ENCODE assay signal across 16 cellular contexts in the genomic region with DNA sequence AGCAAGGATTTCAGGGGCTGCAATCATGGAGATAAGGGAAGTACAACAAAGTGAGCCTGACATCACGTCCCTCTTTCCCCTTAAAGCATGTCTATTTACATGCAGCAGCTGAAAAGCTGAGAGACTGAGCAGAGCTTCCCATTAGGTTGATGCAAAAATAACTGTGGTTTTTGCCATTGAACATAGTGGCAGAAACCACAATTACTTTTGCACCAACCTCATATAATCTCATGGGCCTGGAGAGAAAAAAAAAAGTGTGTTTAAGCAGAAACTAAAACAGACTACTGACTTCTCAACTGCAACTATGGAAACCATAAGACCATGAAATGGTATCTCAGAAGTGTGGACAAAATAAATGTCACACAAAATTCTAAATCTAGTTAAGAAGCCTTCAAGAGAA. TPM values are rescaled to one million over a fixed set of nuclear protein-coding genes. Genes with fewer than 3 reads are reported as not detected.
DNase-seq lines count a peak whose midpoint lies in the region; ATAC-seq, FAIRE-seq and TF ChIP-seq lines count a peak whose summit lies in the region.
"Had no signal": no experiment of that assay in that cellular context is flagged by ENCODE, and none has a peak within 500 bp of the region (broad histone marks: within the 10 kb centered on the region; RNA-seq: fewer than 3 reads in every experiment).

No MANE protein-coding gene starts in this region.

- H3K27ac ChIP-seq in foreskin keratinocyte, result no peak overlapping the region
- H3K27ac ChIP-seq in pancreas, result peak overlapping the region in 2 of 4 donors; percentile 62 to 76
- no peak overlapping the region for H3K27ac ChIP-seq in WERI-Rb-1
- H3K27ac ChIP-seq: cardiac muscle cell had no signal

- FAIRE-seq in pancreas (lab: Jason Lieb, UNC), result no peak

- no peak overlapping the region for H3K4me3 Mint-ChIP-seq in activated T-cell treated with anti-CD3 and anti-CD28 coated beads, Interleukin-2, amount 50 U/mL, for 24 hours
- peak overlapping the region; percentile 72 to 74 for H3K4me3 Mint-ChIP-seq in stimulated activated naive B cell treated with anti-CD40 and anti-IgM and Interleukin-4, amounts not matched to agents 10 μg/mL and 1 μg/mL and 100 μg/mL, for 72 hours

- H3K4me3 ChIP-seq in pancreas (no peak overlapping the region), WERI-Rb-1 (ENCODE audit: low read depth, low read length) (no peak overlapping the region)
- H3K4me3 ChIP-seq: cardiac muscle cell, mucosa of descending colon had no signal

- H3K9me3 ChIP-seq in pancreas (no peaks in the 10 kb centered on the region), WERI-Rb-1 (ENCODE audit: severe bottlenecking) (no peaks in the 10 kb centered on the region)
- H3K9me3 ChIP-seq: mucosa of descending colon had no signal

- peaks cover 15% of the 10 kb centered on the region for H3K4me1 ChIP-seq in foreskin keratinocyte
- peaks cover 45 to 54% (median 49%) of the 10 kb centered on the region in 3 donors for H3K4me1 ChIP-seq in pancreas

- H3K36me3 ChIP-seq in pancreas (peaks cover 0 to 21% (median 6%) of the 10 kb centered on the region in 3 donors), WERI-Rb-1 (peaks cover 58% of the 10 kb centered on the region)

- H3K36me3 Mint-ChIP-seq in activated T-cell treated with anti-CD3 and anti-CD28 coated beads, Interleukin-2, amount 50 U/mL, for 24 hours (ENCODE audit: low read depth), result peaks cover 89% of the 10 kb centered on the region
- H3K36me3 Mint-ChIP-seq in stimulated activated naive B cell treated with anti-CD40 and anti-IgM and Interleukin-4, amounts not matched to agents 10 μg/mL and 1 μg/mL and 100 μg/mL, for 72 hours, result peaks cover 48 to 70% of the 10 kb centered on the region in 2 donors

- no peaks in the 10 kb centered on the region for H3K27me3 Mint-ChIP-seq in activated T-cell treated with anti-CD3 and anti-CD28 coated beads, Interleukin-2, amount 50 U/mL, for 24 hours
- no peaks in the 10 kb centered on the region for H3K27me3 Mint-ChIP-seq in stimulated activated naive B cell treated with anti-CD40 and anti-IgM and Interleukin-4, amounts not matched to agents 10 μg/mL and 1 μg/mL and 100 μg/mL, for 72 hours

- H3K27ac Mint-ChIP-seq in activated T-cell treated with anti-CD3 and anti-CD28 coated beads, Interleukin-2, amount 50 U/mL, for 24 hours, result peak overlapping the region; percentile 10
- peak overlapping the region; percentile 97 for H3K27ac Mint-ChIP-seq in stimulated activated naive B cell treated with anti-CD40 and anti-IgM and Interleukin-4, amounts not matched to agents 10 μg/mL and 1 μg/mL and 100 μg/mL, for 72 hours

- peak; percentile 11 to 14 for ATAC-seq in stimulated activated naive B cell treated with anti-CD40 and anti-IgM and Interleukin-4, amounts not matched to agents 10 μg/mL and 1 μg/mL and 100 μg/mL, for 72 hours (replicated peaks)
- ATAC-seq in foreskin keratinocyte (no peak), pancreas (no peak)
- ATAC-seq: mucosa of descending colon had no signal

- intact Hi-C loops in pancreas (cut with DNase I), result loop anchor here in 1 of 3 donors (5.0 to 10.0 kb wide), 2 partner anchors 69 to 397 kb away; no protein-coding TSS in a partner anchor

- no peaks in the 10 kb centered on the region for H3K27me3 ChIP-seq in foreskin keratinocyte
- no peaks in the 10 kb centered on the region for H3K27me3 ChIP-seq in pancreas
- H3K27me3 ChIP-seq in WERI-Rb-1 (ENCODE audit: insufficient read depth, low read depth, severe bottlenecking), result no peaks in the 10 kb centered on the region
- H3K27me3 ChIP-seq: cardiac muscle cell had no signal

- peaks cover 66% of the 10 kb centered on the region for H3K4me1 Mint-ChIP-seq in activated T-cell treated with anti-CD3 and anti-CD28 coated beads, Interleukin-2, amount 50 U/mL, for 24 hours (ENCODE audit: low read depth)
- H3K4me1 Mint-ChIP-seq in stimulated activated naive B cell treated with anti-CD40 and anti-IgM and Interleukin-4, amounts not matched to agents 10 μg/mL and 1 μg/mL and 100 μg/mL, for 72 hours, result peaks cover 72 to 94% of the 10 kb centered on the region in 2 donors

- H3K9me3 Mint-ChIP-seq in activated T-cell treated with anti-CD3 and anti-CD28 coated beads, Interleukin-2, amount 50 U/mL, for 24 hours, result no peaks in the 10 kb centered on the region
- H3K9me3 Mint-ChIP-seq in stimulated activated naive B cell treated with anti-CD40 and anti-IgM and Interleukin-4, amounts not matched to agents 10 μg/mL and 1 μg/mL and 100 μg/mL, for 72 hours, result peaks cover 7 to 8% of the 10 kb centered on the region in 2 donors

- no peak for TF ChIP-seq CTCF in foreskin keratinocyte (conservative IDR thresholded peaks at IDR 0.05)
- TF ChIP-seq CTCF in pancreas (IDR thresholded peaks at IDR 0.05), result no peak
- TF ChIP-seq CTCF in WERI-Rb-1 (IDR thresholded peaks at IDR 0.05; ENCODE audit: low read depth, low read length), result no peak

- DNase-seq in activated T-cell treated with anti-CD3 and anti-CD28 coated beads, Interleukin-2, amount 50 U/mL, for 24 hours, result no peak
- DNase-seq in activated T-cell treated with anti-CD3 and anti-CD28 coated beads, Interleukin-2, amount 50 U/mL, for 1 hour, result no peak
- peak; percentile 97 for DNase-seq in NOMO-1 treated with DMSO at 0.1 percent for 48 hours (lab: John Stamatoyannopoulos, UW; ENCODE audit: unreplicated experiment)
- peak; percentile 24 for DNase-seq in central memory CD4-positive, alpha-beta T cell
- DNase-seq in stimulated activated naive B cell treated with anti-CD40 and anti-IgM and Interleukin-4, amounts not matched to agents 10 μg/mL and 1 μg/mL and 100 μg/mL, for 72 hours, result no peak
- no peak for DNase-seq in foreskin keratinocyte
- no peak for DNase-seq in pancreas
- DNase-seq in WERI-Rb-1, result no peak
- DNase-seq: ACHN; activated CD4-positive, alpha-beta T cell treated with anti-CD3 and anti-CD28 coated beads, Interleukin-2, amount 50 U/mL, for 48 hours; NCI-H1105 treated with DMSO at 0.1 percent for 48 hours; stimulated activated CD4-positive, alpha-beta T cell treated with anti-CD3 and anti-CD28 coated beads, Interleukin-2, amount 100 ng/mL, for 24 hours; trophoblast cell had no signal

- WGBS in pancreas, 2 donors, result 86 to 96% methylated on average over 1 of the region's 1 CpG

RNA-seq across cellular contexts. Expression of gene CCDC12, which starts 48.2 kb away (rescaled TPM):
- 35.6 and 42.5 TPM in 2 replicates for total RNA-seq in foreskin keratinocyte
- polyA plus RNA-seq in foreskin keratinocyte, result 65.0 and 67.0 TPM in 2 replicates
- total RNA-seq in pancreas, result 10 to 100 TPM; 20.7 to 30.4 (median 22.4) TPM
- 10 to 100 TPM; 64.9 to 82.8 TPM for polyA plus RNA-seq in pancreas

RNA-seq across cellular contexts. Expression of gene PTH1R, which starts 50.8 kb away (rescaled TPM):
- total RNA-seq in foreskin keratinocyte (not detected in 2 replicates), pancreas (1 to 10 TPM in 4 of 6 donors, under 1 TPM in 2; 0.49 to 2.9 (median 1.3) TPM)
- polyA plus RNA-seq in foreskin keratinocyte (not detected in 2 replicates), pancreas (10 to 100 TPM; 32.0 to 34.8 TPM)
- total RNA-seq: RPMI7951 had no signal

RNA-seq across cellular contexts. Expression of gene NBEAL2, which starts 51.2 kb away (rescaled TPM):
- total RNA-seq in foreskin keratinocyte, result 45.0 and 46.9 TPM in 2 replicates
- 34.1 and 36.8 TPM in 2 replicates for polyA plus RNA-seq in foreskin keratinocyte
- total RNA-seq in pancreas, result 10 to 100 TPM; 30.6 to 67.4 (median 37.1) TPM
- 100 to 1,000 TPM; 231 to 265 TPM for polyA plus RNA-seq in pancreas

Comparison
In these comparisons a context has a peak if more than half of its experiments do, and no peak if none do; other contexts are left out.
1. DNase-seq: peak in NOMO-1 treated with DMSO at 0.1 percent for 48 hours (single experiment) and central memory CD4-positive, alpha-beta T cell (single experiment); none in activated T-cell treated with anti-CD3 and anti-CD28 coated beads, Interleukin-2, amount 50 U/mL, for 24 hours (single experiment), activated T-cell treated with anti-CD3 and anti-CD28 coated beads, Interleukin-2, amount 50 U/mL, for 1 hour (single experiment), stimulated activated naive B cell treated with anti-CD40 and anti-IgM and Interleukin-4, amounts not matched to agents 10 μg/mL and 1 μg/mL and 100 μg/mL, for 72 hours (single experiment), foreskin keratinocyte (0 of 2), pancreas (0 of 6) and WERI-Rb-1 (single experiment).
2. ATAC-seq: peak in stimulated activated naive B cell treated with anti-CD40 and anti-IgM and Interleukin-4, amounts not matched to agents 10 μg/mL and 1 μg/mL and 100 μg/mL, for 72 hours (2 of 2); none in foreskin keratinocyte (single experiment) and pancreas (0 of 4).